In the genomic region with DNA sequence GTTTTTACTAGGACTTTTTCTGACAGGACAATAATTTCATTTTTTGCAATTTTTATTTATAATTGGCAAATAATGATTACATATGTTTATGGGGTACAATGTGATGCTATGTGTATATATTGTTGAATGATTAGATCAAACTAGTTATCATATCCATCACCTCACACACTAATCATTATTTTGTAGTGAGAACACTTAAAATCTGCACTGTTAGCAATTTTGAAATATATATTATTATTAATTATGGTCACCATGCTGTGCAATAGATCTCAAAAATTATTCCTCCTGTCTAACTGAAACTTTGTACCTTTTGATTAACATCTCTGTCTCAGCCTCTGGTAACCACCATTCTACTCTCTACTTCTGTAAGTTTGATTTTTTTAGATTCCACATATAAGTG, we compare ENCODE assay signal across 24 cellular contexts.
DNase-seq lines count a peak whose midpoint lies in the region; ATAC-seq, FAIRE-seq and TF ChIP-seq lines count a peak whose summit lies in the region.
"Had no signal": no experiment of that assay in that cellular context is flagged by ENCODE, and none has a peak within 500 bp of the region (broad histone marks: within the 10 kb centered on the region; RNA-seq: fewer than 3 reads in every experiment).

No MANE protein-coding gene starts in this region.

- BruUV-seq in HepG2 (replicated peaks; lab: Mats Ljungman, UMichigan) (no TSS peak), IMR-90 (replicated peaks; lab: Mats Ljungman, UMichigan) (no TSS peak), GM12878 (replicated peaks; lab: Mats Ljungman, UMichigan) (no TSS peak)

- H4K91ac ChIP-seq in IMR-90 (ENCODE audit: insufficient read depth, low read depth, low read length): no peak overlapping the region

- H3K23ac ChIP-seq in IMR-90 (ENCODE audit: low read depth, low read length): no peak overlapping the region

- H2BK15ac ChIP-seq in IMR-90 (ENCODE audit: low read depth, low read length): no peak overlapping the region

- in situ Hi-C loops in HepG2 (cut with HindIII; ENCODE audit: extremely low pct_ligation_motif_present, low pct_unique_long_range_greater_than_20kb): no loop called here
- in situ Hi-C loops in IMR-90 (cut with MboI; ENCODE audit: low sequenced_read_pairs): no loop called here
- in situ Hi-C loops in GM12878 (cut with MboI): no loop called here

- dilution Hi-C loops in IMR-90 (cut with HindIII; ENCODE audit: low sequenced_read_pairs, unreplicated experiment): no loop called here

- H3K56ac ChIP-seq in IMR-90 (ENCODE audit: extremely low read depth, insufficient read depth, low read length): no peak overlapping the region

- TF ChIP-seq POLR2A in HepG2 (IDR thresholded peaks at IDR 0.05; ENCODE audit: insufficient read depth in 1 of 2, low read depth in 2 of 2, low read length in 2 of 2): no peak
- TF ChIP-seq POLR2A in right lobe of liver (IDR thresholded peaks at IDR 0.05): no peak
- TF ChIP-seq POLR2A in IMR-90 (IDR thresholded peaks at IDR 0.05; ENCODE audit: low read depth, low read length): no peak
- TF ChIP-seq POLR2A in GM12878 (IDR thresholded peaks at IDR 0.05; ENCODE audit: low read depth, low read length): no peak

- H3K36me3 Mint-ChIP-seq in activated CD8-positive, alpha-beta memory T cell treated with anti-CD3 and anti-CD28 coated beads, Interleukin-2, amount 10 ng/mL, durations not matched to agents 7 days and 5 days: no peaks in the 10 kb centered on the region
- H3K36me3 Mint-ChIP-seq: CD8-positive, alpha-beta T cell had no signal

- RAD21 ChIA-PET in GM12878 (lab: Charles Lee; ENCODE audit: unreplicated experiment): no interaction called here

- H3K27me3 ChIP-seq in HepG2 (ENCODE audit: control insufficient read depth in 1 of 2, insufficient read depth in 2 of 2, low read length in 2 of 2): no peaks in the 10 kb centered on the region
- H3K27me3 ChIP-seq in right lobe of liver: no peaks in the 10 kb centered on the region
- H3K27me3 ChIP-seq in IMR-90 (ENCODE audit: control insufficient read depth, insufficient read depth, low read length): no peaks in the 10 kb centered on the region
- no peaks in the 10 kb centered on the region for H3K27me3 ChIP-seq in GM12878 (replicated peaks in 1 of 2; ENCODE audit: control insufficient read depth in 2 of 2, insufficient read depth in 2 of 2, low read length in 1 of 2)
- H3K27me3 ChIP-seq: BLaER1 treated with 17β-estradiol and CSF1 and Interleukin-3, amounts not matched to agents 10 nM and 100 nM had no signal

- no peaks in the 10 kb centered on the region for H3K27me3 Mint-ChIP-seq in activated CD8-positive, alpha-beta memory T cell treated with anti-CD3 and anti-CD28 coated beads, Interleukin-2, amount 10 ng/mL, durations not matched to agents 7 days and 5 days
- H3K27me3 Mint-ChIP-seq: B cell; CD4-positive, alpha-beta T cell had no signal

- H3K9me3 Mint-ChIP-seq in activated CD8-positive, alpha-beta memory T cell treated with anti-CD3 and anti-CD28 coated beads, Interleukin-2, amount 10 ng/mL, durations not matched to agents 7 days and 5 days (ENCODE audit: low read depth): peaks cover 2% of the 10 kb centered on the region
- H3K9me3 Mint-ChIP-seq: CD4-positive, alpha-beta T cell; CD8-positive, alpha-beta T cell had no signal

- no peak overlapping the region for H3K4ac ChIP-seq in IMR-90 (ENCODE audit: low read depth, low read length)

- no peaks in the 10 kb centered on the region; a peak in 1 of 5 replicates for H3K36me3 ChIP-seq in HepG2 (replicated peaks in 1 of 2; ENCODE audit: control insufficient read depth in 1 of 2, insufficient read depth in 2 of 2, low read length in 2 of 2)
- no peaks in the 10 kb centered on the region for H3K36me3 ChIP-seq in right lobe of liver
- no peaks in the 10 kb centered on the region for H3K36me3 ChIP-seq in IMR-90 (ENCODE audit: control insufficient read depth, insufficient read depth, low read length)
- no peaks in the 10 kb centered on the region for H3K36me3 ChIP-seq in GM12878 (ENCODE audit: control insufficient read depth in 2 of 2, insufficient read depth in 2 of 2, low read length in 1 of 2)
- H3K36me3 ChIP-seq: BLaER1 treated with 17β-estradiol and CSF1 and Interleukin-3, amounts not matched to agents 10 nM and 100 nM had no signal

- no peak for FAIRE-seq in HepG2 (lab: Jason Lieb, UNC)
- peak; percentile 31 for FAIRE-seq in GM12878 (lab: Jason Lieb, UNC)
- FAIRE-seq in islet of Langerhans (lab: Jason Lieb, UNC): peak; percentile 5
- FAIRE-seq: A204.1, D721Med, G401.6, GM12892, GM18507 had no signal

- H2AFZ ChIP-seq in HepG2 (ENCODE audit: low read length) (no peak overlapping the region), IMR-90 (replicated peaks; ENCODE audit: low read length, poor library complexity) (no peak overlapping the region), GM12878 (ENCODE audit: control insufficient read depth, low read depth, low read length) (no peak overlapping the region)

- no peak overlapping the region for H3K14ac ChIP-seq in IMR-90 (replicated peaks; ENCODE audit: low read depth, low read length)

- no peak overlapping the region for H2BK20ac ChIP-seq in IMR-90 (ENCODE audit: low read depth, low read length)

- no peaks in the 10 kb centered on the region; the same call in 1 of the 2 replicates for H4K20me1 ChIP-seq in HepG2 (ENCODE audit: insufficient read depth, low read length)
- H4K20me1 ChIP-seq in IMR-90 (ENCODE audit: insufficient read depth, low read length): no peaks in the 10 kb centered on the region
- H4K20me1 ChIP-seq in GM12878 (ENCODE audit: control insufficient read depth, insufficient read depth): no peaks in the 10 kb centered on the region
- H4K20me1 ChIP-seq: BLaER1 treated with 17β-estradiol and CSF1 and Interleukin-3, amounts not matched to agents 10 nM and 100 nM had no signal

- H2BK5ac ChIP-seq in IMR-90 (ENCODE audit: low read depth, low read length, poor library complexity, severe bottlenecking): no peak overlapping the region

- ATAC-seq in HepG2: no peak
- ATAC-seq in right lobe of liver: no peak
- ATAC-seq in IMR-90 (ENCODE audit: low read depth): no peak
- no peak for ATAC-seq in GM12878
- ATAC-seq in activated CD8-positive, alpha-beta memory T cell treated with anti-CD3 and anti-CD28 coated beads, Interleukin-2, amount 10 ng/mL, durations not matched to agents 7 days and 5 days: no peak
- ATAC-seq: CD8-positive, alpha-beta T cell had no signal

- no peak overlapping the region for H3K4me3 Mint-ChIP-seq in activated CD8-positive, alpha-beta memory T cell treated with anti-CD3 and anti-CD28 coated beads, Interleukin-2, amount 10 ng/mL, durations not matched to agents 7 days and 5 days
- H3K4me3 Mint-ChIP-seq: B cell; CD4-positive, alpha-beta T cell; CD8-positive, alpha-beta T cell had no signal

- H2AK5ac ChIP-seq in IMR-90 (ENCODE audit: low read depth, low read length): no peak overlapping the region

- no peak overlapping the region for H3K4me2 ChIP-seq in HepG2 (ENCODE audit: low read depth, low read length)
- H3K4me2 ChIP-seq in IMR-90 (ENCODE audit: low read depth, low read length): no peak overlapping the region
- no peak overlapping the region for H3K4me2 ChIP-seq in GM12878 (ENCODE audit: control insufficient read depth, insufficient read depth)
- H3K4me2 ChIP-seq: BLaER1 treated with 17β-estradiol and CSF1 and Interleukin-3, amounts not matched to agents 10 nM and 100 nM had no signal

- POLR2A ChIA-PET in HepG2 (lab: Yijun Ruan, JAX): no interaction called here
- POLR2A ChIA-PET in IMR-90 (lab: Charles Lee; ENCODE audit: unreplicated experiment): no interaction called here
- POLR2A ChIA-PET in GM12878 (lab: Charles Lee): no interaction called here

- no peaks in the 10 kb centered on the region for H3K79me2 ChIP-seq in HepG2 (ENCODE audit: insufficient read depth, low read length)
- no peaks in the 10 kb centered on the region for H3K79me2 ChIP-seq in GM12878 (ENCODE audit: control insufficient read depth, insufficient read depth, low read length)

- H3K4me1 ChIP-seq in HepG2 (ENCODE audit: insufficient read depth, low read length) (no peaks in the 10 kb centered on the region), right lobe of liver (no peaks in the 10 kb centered on the region), IMR-90 (ENCODE audit: control insufficient read depth, insufficient read depth, low read length) (no peaks in the 10 kb centered on the region), GM12878 (ENCODE audit: control insufficient read depth, insufficient read depth, low read length) (no peaks in the 10 kb centered on the region)
- H3K4me1 ChIP-seq: Caco-2 had no signal

- DNase-seq in HepG2 (ENCODE audit: low spot score) (no peak), right lobe of liver (no peak), IMR-90 (no peak), GM12878 (ENCODE audit: low read depth, low spot score) (no peak), HK-2 (ENCODE audit: unreplicated experiment) (no peak), GOT3 (lab: John Stamatoyannopoulos, UW) (no peak)
- no peak for DNase-seq in activated CD8-positive, alpha-beta memory T cell treated with anti-CD3 and anti-CD28 coated beads, Interleukin-2, amount 10 ng/mL, durations not matched to agents 7 days and 5 days
- DNase-seq: 8988T; AML-193; Caco-2; Calu3; CD4-positive, alpha-beta T cell; CD8-positive, alpha-beta T cell; DMS79 treated with DMSO at 0.1 percent for 48 hours; GF-D8 had no signal

- no peak overlapping the region for H4K8ac ChIP-seq in IMR-90 (ENCODE audit: low read depth in 2 of 2, low read length in 2 of 2)

- SMC1A ChIA-PET in GM12878 (lab: Charles Lee; ENCODE audit: uncharacterized antibody, unreplicated experiment): no interaction called here

- no peak overlapping the region for H4K5ac ChIP-seq in IMR-90 (ENCODE audit: low read depth, low read length)

- H3K4me1 Mint-ChIP-seq in activated CD8-positive, alpha-beta memory T cell treated with anti-CD3 and anti-CD28 coated beads, Interleukin-2, amount 10 ng/mL, durations not matched to agents 7 days and 5 days: no peaks in the 10 kb centered on the region
- H3K4me1 Mint-ChIP-seq: B cell had no signal

- H3K27ac Mint-ChIP-seq in activated CD8-positive, alpha-beta memory T cell treated with anti-CD3 and anti-CD28 coated beads, Interleukin-2, amount 10 ng/mL, durations not matched to agents 7 days and 5 days: no peak overlapping the region
- H3K27ac Mint-ChIP-seq: B cell; CD4-positive, alpha-beta T cell; CD8-positive, alpha-beta T cell had no signal

- CTCF ChIA-PET in HepG2 (lab: Yijun Ruan, JAX; ENCODE audit: low intra/inter-chr PET ratio, low total read pairs): no interaction called here
- CTCF ChIA-PET in IMR-90 (lab: Yijun Ruan, JAX): no interaction called here
- CTCF ChIA-PET in GM12878 (lab: Yijun Ruan, JAX): no interaction called here
- CTCF ChIA-PET in activated CD8-positive, alpha-beta memory T cell treated with anti-CD3 and anti-CD28 coated beads, Interleukin-2, amount 10 ng/mL, durations not matched to agents 7 days and 5 days (lab: Charles Lee): no interaction called here

- H3K9ac ChIP-seq in HepG2 (ENCODE audit: insufficient read depth, low read depth, low read length) (no peak overlapping the region), IMR-90 (ENCODE audit: low read depth, low read length) (no peak overlapping the region), GM12878 (ENCODE audit: control insufficient read depth, insufficient read depth, low read length) (no peak overlapping the region)
- H3K9ac ChIP-seq: BLaER1 treated with 17β-estradiol and CSF1 and Interleukin-3, amounts not matched to agents 10 nM and 100 nM had no signal

- intact Hi-C loops in HepG2 (cut with micrococcal nuclease; ENCODE audit: unreplicated experiment): no loop called here
- intact Hi-C loops in right lobe of liver (cut with DNase I): no loop called here
- intact Hi-C loops in IMR-90 (cut with micrococcal nuclease): no loop called here
- intact Hi-C loops in GM12878 (cut with micrococcal nuclease; ENCODE audit: unreplicated experiment): no loop called here

- H3K9me3 ChIP-seq in HepG2 (ENCODE audit: low read length) (no peaks in the 10 kb centered on the region), right lobe of liver (no peaks in the 10 kb centered on the region), IMR-90 (ENCODE audit: control insufficient read depth, insufficient read depth, low read length) (no peaks in the 10 kb centered on the region), GM12878 (replicated peaks; ENCODE audit: control insufficient read depth, insufficient read depth, low read length) (no peaks in the 10 kb centered on the region)
- H3K9me3 ChIP-seq: Caco-2 had no signal

- TF ChIP-seq EP300 in HepG2 (IDR thresholded peaks at IDR 0.05; ENCODE audit: low read depth in 2 of 2, low read length in 2 of 2): no peak
- TF ChIP-seq EP300 in HepG2 (CRISPR knock-in tag; IDR thresholded peaks at IDR 0.05; ENCODE audit: borderline replicate concordance): no peak
- no peak for TF ChIP-seq EP300 in GM12878 (IDR thresholded peaks at IDR 0.05; ENCODE audit: borderline replicate concordance in 1 of 2, control insufficient read depth in 1 of 2, low read depth in 2 of 2, low read length in 2 of 2)

- TF ChIP-seq CTCF in HepG2 (CRISPR knock-in tag; IDR thresholded peaks at IDR 0.05): no peak
- no peak for TF ChIP-seq CTCF in right lobe of liver (IDR thresholded peaks at IDR 0.05)
- no peak for TF ChIP-seq CTCF in IMR-90 (conservative IDR thresholded peaks at IDR 0.05; ENCODE audit: low read depth, low read length)
- no peak for TF ChIP-seq CTCF in GM12878 (IDR thresholded peaks at IDR 0.05 in 2 of 3, conservative IDR thresholded peaks at IDR 0.05 in 1 of 3; ENCODE audit: control insufficient read depth in 2 of 3, extremely low read depth in 1 of 3, insufficient read depth in 1 of 3, low read depth in 3 of 3, low read length in 3 of 3)

- H3K27ac ChIP-seq in HepG2 (ENCODE audit: extremely low read length, insufficient read depth, low read length): no peak overlapping the region
- H3K27ac ChIP-seq in right lobe of liver: no peak overlapping the region
- no peak overlapping the region for H3K27ac ChIP-seq in IMR-90 (ENCODE audit: insufficient read depth, low read length)
- no peak overlapping the region for H3K27ac ChIP-seq in GM12878 (ENCODE audit: control insufficient read depth, insufficient read depth)
- H3K27ac ChIP-seq: BLaER1 treated with 17β-estradiol and CSF1 and Interleukin-3, amounts not matched to agents 10 nM and 100 nM; C4-2B had no signal

- H3K9me1 ChIP-seq in IMR-90 (ENCODE audit: insufficient read depth, low read length): no peaks in the 10 kb centered on the region; the same call in 1 of the 2 replicates

- no peak overlapping the region for H2AK9ac ChIP-seq in IMR-90 (replicated peaks; ENCODE audit: low read depth, low read length, poor library complexity)

- H3K79me1 ChIP-seq in IMR-90 (ENCODE audit: low read depth in 1 of 2, low read length in 2 of 2): no peaks in the 10 kb centered on the region

- H3K18ac ChIP-seq in IMR-90 (ENCODE audit: low read depth, low read length): no peak overlapping the region

- no peak overlapping the region for H2BK120ac ChIP-seq in IMR-90 (ENCODE audit: low read depth, low read length)

- H3K4me3 ChIP-seq in HepG2 (replicated peaks in 1 of 3; ENCODE audit: insufficient read depth in 1 of 3, low read depth in 2 of 3, low read length in 3 of 3): no peak overlapping the region
- H3K4me3 ChIP-seq in right lobe of liver: no peak overlapping the region
- no peak overlapping the region for H3K4me3 ChIP-seq in IMR-90 (ENCODE audit: insufficient read depth, low read depth, low read length)
- H3K4me3 ChIP-seq in GM12878: no peak overlapping the region
- H3K4me3 ChIP-seq: BLaER1 treated with 17β-estradiol and CSF1 and Interleukin-3, amounts not matched to agents 10 nM and 100 nM had no signal

- TF ChIP-seq RAD21 in HepG2 (CRISPR knock-in tag; IDR thresholded peaks at IDR 0.05): no peak
- TF ChIP-seq RAD21 in IMR-90 (IDR thresholded peaks at IDR 0.05; ENCODE audit: low read length): no peak
- no peak for TF ChIP-seq RAD21 in GM12878 (IDR thresholded peaks at IDR 0.05; ENCODE audit: insufficient read depth, low read depth, low read length)
